Comparison of ENCODE assay signal across 1 cellular context in genomic region chr14:21069388-21070082, GRCh38.
TF ChIP-seq lines count a peak whose summit lies in the region.

No MANE protein-coding gene starts in this region.

TF ChIP-seq in HepG2, 621 proteins besides CTCF, POLR2A, EP300 and RAD21 (continued from another document and continues in another):
- TF ChIP-seq ZNF646 (CRISPR knock-in tag; IDR thresholded peaks at IDR 0.05), result no peak
- no peak for TF ChIP-seq ATF7 (IDR thresholded peaks at IDR 0.05)
- TF ChIP-seq ATF7 (CRISPR knock-in tag; IDR thresholded peaks at IDR 0.05), result 0 out of 2 replicates have a peak, but pooled peaks have one; percentile 43
- no peak for TF ChIP-seq TCF7L2 (IDR thresholded peaks at IDR 0.05; ENCODE audit: low read depth, low read length)
- no peak for TF ChIP-seq MLX (CRISPR knock-in tag; IDR thresholded peaks at IDR 0.05)
- no peak for TF ChIP-seq ZNF775 (CRISPR knock-in tag; IDR thresholded peaks at IDR 0.05; ENCODE audit: borderline replicate concordance)
- peak; percentile 28; the same call in 1 of the 2 replicates for TF ChIP-seq MTA1 (CRISPR knock-in tag; IDR thresholded peaks at IDR 0.05; ENCODE audit: borderline replicate concordance)
- no peak for TF ChIP-seq ATF1 (CRISPR knock-in tag; IDR thresholded peaks at IDR 0.05)
- TF ChIP-seq BRCA1 (CRISPR knock-in tag; IDR thresholded peaks at IDR 0.05), result no peak
- TF ChIP-seq NR2F2 (IDR thresholded peaks at IDR 0.05; ENCODE audit: borderline replicate concordance, low read depth), result peak; percentile 54; the same call in 1 of the 2 replicates
- no peak for TF ChIP-seq ASH2L (IDR thresholded peaks at IDR 0.05; ENCODE audit: insufficient read length, low read depth, low read length)
- TF ChIP-seq ZNF598 (CRISPR knock-in tag; IDR thresholded peaks at IDR 0.05; ENCODE audit: borderline replicate concordance), result peak; percentile 77; the same call in 1 of the 2 replicates
- TF ChIP-seq KLF15 (CRISPR knock-in tag; IDR thresholded peaks at IDR 0.05; ENCODE audit: borderline replicate concordance), result no peak
- TF ChIP-seq ZZZ3 (CRISPR knock-in tag; IDR thresholded peaks at IDR 0.05; ENCODE audit: borderline replicate concordance), result peak; percentile 75; the same call in 1 of the 2 replicates
- no peak for TF ChIP-seq POLR2AphosphoS5 (IDR thresholded peaks at IDR 0.05; ENCODE audit: low read depth, low read length)
- TF ChIP-seq TP53 (CRISPR knock-in tag; conservative IDR thresholded peaks at IDR 0.05), result no peak
- TF ChIP-seq IRX3 (CRISPR knock-in tag; IDR thresholded peaks at IDR 0.05; ENCODE audit: borderline replicate concordance, low read depth), result no peak
- TF ChIP-seq ZNF703 (CRISPR knock-in tag; IDR thresholded peaks at IDR 0.05; ENCODE audit: borderline replicate concordance), result 0 out of 2 replicates have a peak, but pooled peaks have one; percentile 90
- no peak for TF ChIP-seq JARID2 (CRISPR knock-in tag; IDR thresholded peaks at IDR 0.05; ENCODE audit: insufficient replicate concordance)
- TF ChIP-seq XBP1 (CRISPR knock-in tag; IDR thresholded peaks at IDR 0.05), result no peak
- TF ChIP-seq FLYWCH1 (CRISPR knock-in tag; IDR thresholded peaks at IDR 0.05), result no peak
- TF ChIP-seq ELF1 (CRISPR knock-in tag; IDR thresholded peaks at IDR 0.05), result no peak
- TF ChIP-seq HOXA3 (CRISPR knock-in tag; IDR thresholded peaks at IDR 0.05), result peak; percentile 55
- peak; percentile 80; the same call in 1 of the 2 replicates for TF ChIP-seq ZNF816 (CRISPR knock-in tag; IDR thresholded peaks at IDR 0.05; ENCODE audit: borderline replicate concordance)
- peak; percentile 44; the same call in 1 of the 2 replicates for TF ChIP-seq MEF2D (CRISPR knock-in tag; IDR thresholded peaks at IDR 0.05)
- TF ChIP-seq ZNF776 (CRISPR knock-in tag; IDR thresholded peaks at IDR 0.05), result peak; percentile 61; the same call in 1 of the 2 replicates
- TF ChIP-seq ZNF274 (CRISPR knock-in tag; IDR thresholded peaks at IDR 0.05), result 0 out of 2 replicates have a peak, but pooled peaks have one; percentile 68
- no peak for TF ChIP-seq CREBL2 (CRISPR knock-in tag; IDR thresholded peaks at IDR 0.05; ENCODE audit: borderline replicate concordance)
- no peak for TF ChIP-seq TBP (CRISPR knock-in tag; IDR thresholded peaks at IDR 0.05)
- no peak for TF ChIP-seq SUZ12 (IDR thresholded peaks at IDR 0.05; ENCODE audit: low read depth, low read length)
- TF ChIP-seq ZNF30 (CRISPR knock-in tag; IDR thresholded peaks at IDR 0.05), result no peak
- no peak for TF ChIP-seq MTF1 (CRISPR knock-in tag; IDR thresholded peaks at IDR 0.05)
- peak in 1 of 2 experiments; percentile 12; a peak in 2 of 4 replicates for TF ChIP-seq KLF16 (CRISPR knock-in tag; IDR thresholded peaks at IDR 0.05)
- TF ChIP-seq TIGD3 (CRISPR knock-in tag; IDR thresholded peaks at IDR 0.05; ENCODE audit: borderline replicate concordance), result peak; percentile 43; the same call in 1 of the 2 replicates
- peak; percentile 60; the same call in 1 of the 2 replicates for TF ChIP-seq ZNF747 (CRISPR knock-in tag; IDR thresholded peaks at IDR 0.05; ENCODE audit: borderline replicate concordance)
- TF ChIP-seq RXRB (CRISPR knock-in tag; IDR thresholded peaks at IDR 0.05; ENCODE audit: borderline replicate concordance), result peak; percentile 46; the same call in 1 of the 2 replicates
- TF ChIP-seq HMG20A (CRISPR knock-in tag; IDR thresholded peaks at IDR 0.05; ENCODE audit: borderline replicate concordance), result no peak
- no peak for TF ChIP-seq SMAD3 (CRISPR knock-in tag; IDR thresholded peaks at IDR 0.05)
- peak; percentile 98 for TF ChIP-seq NRL (CRISPR knock-in tag; IDR thresholded peaks at IDR 0.05; ENCODE audit: borderline replicate concordance)
- no peak for TF ChIP-seq KIAA2018 (CRISPR knock-in tag; IDR thresholded peaks at IDR 0.05; ENCODE audit: borderline replicate concordance)
- no peak for TF ChIP-seq RFX3 (CRISPR knock-in tag; IDR thresholded peaks at IDR 0.05)
- no peak for TF ChIP-seq NFE2L2 (IDR thresholded peaks at IDR 0.05; ENCODE audit: low read length)
- TF ChIP-seq ZNF143 (CRISPR knock-in tag; IDR thresholded peaks at IDR 0.05), result 0 out of 2 replicates have a peak, but pooled peaks have one; percentile 27
- 0 out of 2 replicates have a peak, but pooled peaks have one; percentile 34 for TF ChIP-seq KMT2B (CRISPR knock-in tag; IDR thresholded peaks at IDR 0.05)
- no peak for TF ChIP-seq CBX1 (IDR thresholded peaks at IDR 0.05; ENCODE audit: low read depth)
- peak; percentile 91 for TF ChIP-seq E2F1 (CRISPR knock-in tag; IDR thresholded peaks at IDR 0.05)
- TF ChIP-seq JUN (CRISPR knock-in tag; IDR thresholded peaks at IDR 0.05), result peak; percentile 44; the same call in 1 of the 2 replicates
- no peak for TF ChIP-seq NFE2 (CRISPR knock-in tag; IDR thresholded peaks at IDR 0.05)
- peak; percentile 44 for TF ChIP-seq PCBP2 (optimal IDR thresholded peaks at IDR 0.05; ENCODE audit: low read depth, low read length, poor library complexity, severe bottlenecking)
- TF ChIP-seq EZH2 (conservative IDR thresholded peaks at IDR 0.05; ENCODE audit: low read depth, low read length), result no peak
